ENCODE assay signal across 8 cellular contexts in genomic region chr18:2848145-2848878, GRCh38. TPM values are rescaled to one million over a fixed set of nuclear protein-coding genes. Genes with fewer than 3 reads are reported as not detected.
DNase-seq lines count a peak whose midpoint lies in the region; TF ChIP-seq lines count a peak whose summit lies in the region.

No MANE protein-coding gene starts in this region.

- H3K36me3 ChIP-seq in ectodermal cell (ENCODE audit: control insufficient read depth, insufficient read depth, low read length), result no peaks in the 10 kb centered on the region

- H3K27me3 Mint-ChIP-seq in HFFc6 (ENCODE audit: insufficient read depth) (peaks cover 39% of the 10 kb centered on the region), nephron progenitor cell (ENCODE audit: low read depth, poor library complexity) (peaks cover 64% of the 10 kb centered on the region)

- H3K4me3 Mint-ChIP-seq in HFFc6 (peak overlapping the region; percentile 83), nephron progenitor cell (peak overlapping the region; percentile 91)

- 28 to 34% methylated on average over 15 to 17 of the region's 17 CpGs for WGBS in ectodermal cell, 2 experiments

- H3K27ac ChIP-seq in ectodermal cell (ENCODE audit: insufficient read depth, low read depth, low read length, poor library complexity, severe bottlenecking), result no peak overlapping the region

- no peak for TF ChIP-seq CTCF in AG10803 (conservative IDR thresholded peaks at IDR 0.05; ENCODE audit: low read length)
- TF ChIP-seq CTCF in HFFc6 (IDR thresholded peaks at IDR 0.05), result no peak
- no peak for TF ChIP-seq CTCF in nephron progenitor cell (IDR thresholded peaks at IDR 0.05)

- peaks cover 24% of the 10 kb centered on the region for H3K4me1 Mint-ChIP-seq in HFFc6 (ENCODE audit: low read depth)
- H3K4me1 Mint-ChIP-seq in nephron progenitor cell, result peaks cover 28% of the 10 kb centered on the region

- peak; percentile 13 for DNase-seq in AG10803 (ENCODE audit: low read depth)
- DNase-seq in HFFc6, result no peak
- no peak for DNase-seq in nephron progenitor cell
- no peak for DNase-seq in AML-193 (lab: John Stamatoyannopoulos, UW)
- DNase-seq in RPMI8226, result no peak
- no peak for DNase-seq in SIG-M5 treated with dmso at 0.1 percent for 504 hours (lab: John Stamatoyannopoulos, UW; ENCODE audit: unreplicated experiment)
- DNase-seq in hypothalamus (lab: John Stamatoyannopoulos, UW), result no peak

- H3K27me3 ChIP-seq in ectodermal cell (ENCODE audit: control insufficient read depth, insufficient read depth, low read length, poor library complexity, severe bottlenecking), result peaks cover 61% of the 10 kb centered on the region

- no peaks in the 10 kb centered on the region for H3K9me3 ChIP-seq in ectodermal cell (ENCODE audit: control insufficient read depth, low read length)

- H3K4me3 ChIP-seq in AG10803 (ENCODE audit: low read length) (peak overlapping the region; percentile 68), ectodermal cell (ENCODE audit: insufficient read depth, low read depth, low read length) (peak overlapping the region; percentile 50)

- H3K27ac Mint-ChIP-seq in HFFc6, result no peak overlapping the region
- H3K27ac Mint-ChIP-seq in nephron progenitor cell, result no peak overlapping the region

- H3K9me3 Mint-ChIP-seq in HFFc6 (no peaks in the 10 kb centered on the region), nephron progenitor cell (no peaks in the 10 kb centered on the region)

- H3K36me3 Mint-ChIP-seq in HFFc6 (ENCODE audit: low read depth), result no peaks in the 10 kb centered on the region
- no peaks in the 10 kb centered on the region for H3K36me3 Mint-ChIP-seq in nephron progenitor cell (ENCODE audit: low read depth)

- H3K4me1 ChIP-seq in ectodermal cell (ENCODE audit: control insufficient read depth, insufficient read depth, low read length), result peaks cover 7% of the 10 kb centered on the region

RNA-seq across cellular contexts. Expression of gene EMILIN2, which starts 1.5 kb away (rescaled TPM):
- 10 to 100 TPM in 1 of 6 experiments, 1 to 10 TPM in 5; 5.9 to 10.6 (median 8.2) TPM for total RNA-seq in HFFc6 (2021; fragmentation: NEBNext Ultra II Directional; extraction: Animal tissue kit (Norgen Biotek cat#: 25700))
- 7.4 TPM for polyA plus RNA-seq in ectodermal cell (2013, experiment 1 of 4)
- polyA plus RNA-seq in ectodermal cell (2013, experiment 2 of 4), result 10.4 TPM
- polyA plus RNA-seq in ectodermal cell (2013, experiment 3 of 4), result 10.7 TPM
- 10.3 TPM for polyA plus RNA-seq in ectodermal cell (2013, experiment 4 of 4)
